Comparison of ENCODE assay signal across 8 cellular contexts in genomic region chr9:117247271-117247670, GRCh38.
DNase-seq lines count a peak whose midpoint lies in the region; ATAC-seq and TF ChIP-seq lines count a peak whose summit lies in the region.

No MANE protein-coding gene starts in this region.

- H3K4me1 ChIP-seq in cardiac muscle cell (ENCODE audit: low read depth), result no peaks in the 10 kb centered on the region

- no peak overlapping the region for H3K4me3 ChIP-seq in cardiac muscle cell

- no peaks in the 10 kb centered on the region for H3K9me3 ChIP-seq in cardiac muscle cell (ENCODE audit: low read depth)

- ATAC-seq in Right ventricle myocardium inferior (no peak), GM21526 (IDR thresholded peaks at IDR 0.05; ENCODE audit: low FRiP score, unreplicated experiment) (no peak)

- no peaks in the 10 kb centered on the region for H3K27me3 ChIP-seq in cardiac muscle cell

- no peaks in the 10 kb centered on the region for H3K36me3 Mint-ChIP-seq in type B pancreatic cell

- H3K4me3 Mint-ChIP-seq in type B pancreatic cell, result no peak overlapping the region

- peaks cover 8% of the 10 kb centered on the region for H3K27me3 Mint-ChIP-seq in type B pancreatic cell

- H3K9me3 Mint-ChIP-seq in type B pancreatic cell, result no peaks in the 10 kb centered on the region

- no peak overlapping the region for H3K27ac ChIP-seq in cardiac muscle cell

- intact Hi-C loops in Right ventricle myocardium inferior (cut with DNase I), result no loop called here

- H3K36me3 ChIP-seq in cardiac muscle cell, result no peaks in the 10 kb centered on the region

- H3K27ac Mint-ChIP-seq in type B pancreatic cell, result no peak overlapping the region

- no peaks in the 10 kb centered on the region for H3K4me1 Mint-ChIP-seq in type B pancreatic cell (ENCODE audit: unreplicated experiment)

- peak; percentile 10 to 14 for DNase-seq in cardiac muscle cell (ENCODE audit: low read depth in 1 of 2, low spot score in 1 of 2)
- DNase-seq in Right ventricle myocardium inferior (ENCODE audit: missing footprints), result no peak
- DNase-seq in NCI-H69 (lab: John Stamatoyannopoulos, UW), result peak; percentile 78
- peak; percentile 7 for DNase-seq in glomerular visceral epithelial cell (ENCODE audit: extremely low spot score)
- no peak for DNase-seq in type B pancreatic cell (ENCODE audit: extremely low spot score, unreplicated experiment)
- no peak for DNase-seq in stimulated activated CD4-positive, alpha-beta T cell treated with anti-CD3 and anti-CD28 coated beads, Interleukin-4, amount 100 ng/mL, for 1 hour
- no peak for DNase-seq in DMS114 treated with DMSO at 0.1 percent for 48 hours (lab: John Stamatoyannopoulos, UW; ENCODE audit: unreplicated experiment)

- TF ChIP-seq CTCF in cardiac muscle cell (IDR thresholded peaks at IDR 0.05; ENCODE audit: low read depth, low read length) (peak; percentile 32), type B pancreatic cell (conservative IDR thresholded peaks at IDR 0.05) (peak; percentile 69)

Comparison
In these comparisons a context has a peak if more than half of its experiments do, and no peak if none do; other contexts are left out.
1. DNase-seq: peak in cardiac muscle cell (2 of 2), NCI-H69 (single experiment) and glomerular visceral epithelial cell (single experiment); none in Right ventricle myocardium inferior (single experiment), type B pancreatic cell (single experiment), stimulated activated CD4-positive, alpha-beta T cell treated with anti-CD3 and anti-CD28 coated beads, Interleukin-4, amount 100 ng/mL, for 1 hour (single experiment) and DMS114 treated with DMSO at 0.1 percent for 48 hours (single experiment).